13 cellular contexts compared by ENCODE assay signal in the genomic region with DNA sequence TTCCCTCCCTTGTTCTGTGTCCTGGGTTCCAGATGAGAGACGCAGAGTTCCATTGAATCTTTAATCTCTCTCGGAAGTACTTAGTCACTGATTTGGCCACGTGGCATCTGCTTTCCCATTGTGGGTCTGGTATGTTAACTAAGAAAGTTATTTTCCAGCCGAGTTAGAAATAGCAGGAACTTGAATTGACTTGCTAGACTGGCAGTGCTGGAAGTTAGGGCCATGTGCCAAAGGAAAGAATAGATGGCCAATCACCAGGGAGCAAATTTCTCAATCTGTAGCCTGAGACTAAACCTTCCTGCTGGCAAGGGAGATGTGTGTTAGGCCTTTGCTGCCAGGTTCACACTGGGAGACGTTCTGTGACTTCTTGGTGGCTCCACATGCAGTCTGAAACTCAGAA. TPM values are rescaled to one million over a fixed set of nuclear protein-coding genes. Genes with fewer than 3 reads are reported as not detected.
DNase-seq lines count a peak whose midpoint lies in the region; ATAC-seq and TF ChIP-seq lines count a peak whose summit lies in the region.
"Had no signal": no experiment of that assay in that cellular context is flagged by ENCODE, and none has a peak within 500 bp of the region (broad histone marks: within the 10 kb centered on the region; RNA-seq: fewer than 3 reads in every experiment).

No MANE protein-coding gene starts in this region.

- H3K27me3 ChIP-seq in Peyer's patch, result no peaks in the 10 kb centered on the region

- no peaks in the 10 kb centered on the region for H3K9me3 ChIP-seq in Peyer's patch

- H3K4me3 ChIP-seq in AG09309 (ENCODE audit: control insufficient read depth, low read depth, low read length), result no peak overlapping the region
- no peak overlapping the region for H3K4me3 ChIP-seq in astrocyte of the spinal cord (ENCODE audit: low read depth, low read length)
- no peak overlapping the region for H3K4me3 ChIP-seq in Peyer's patch
- H3K4me3 ChIP-seq: K562 had no signal

- TF ChIP-seq CTCF in AG09309 (IDR thresholded peaks at IDR 0.05; ENCODE audit: control insufficient read depth, insufficient read depth, low read depth, low read length, missing control alignments), result no peak
- no peak for TF ChIP-seq CTCF in astrocyte of the spinal cord (IDR thresholded peaks at IDR 0.05; ENCODE audit: low read depth, low read length)
- TF ChIP-seq CTCF in Peyer's patch (IDR thresholded peaks at IDR 0.05), result no peak

- TF ChIP-seq POLR2A in Peyer's patch (IDR thresholded peaks at IDR 0.05), result no peak

- ATAC-seq in HG02678 (IDR thresholded peaks at IDR 0.05; ENCODE audit: unreplicated experiment), result no peak
- no peak for ATAC-seq in stimulated activated naive CD8-positive, alpha-beta T cell treated with anti-CD3 and anti-CD28 coated beads, Interleukin-15, Interleukin-2, amounts not matched to agents 100 U/mL and 50 U/mL, for 24 hours
- ATAC-seq: K562 had no signal

- H3K27ac ChIP-seq in Peyer's patch, result peak overlapping the region in 2 of 4 donors; percentile 52 to 54

- peak; percentile 76 for DNase-seq in AG09309 (ENCODE audit: low read depth)
- DNase-seq in astrocyte of the spinal cord (ENCODE audit: low read depth, low spot score), result peak; percentile 74
- DNase-seq in globus pallidus (ENCODE audit: low spot score), result peak; percentile 12
- DNase-seq in pons (ENCODE audit: low spot score), result peak; percentile 37
- DNase-seq in Peyer's patch, result no peak
- DNase-seq in SKM-1 (lab: John Stamatoyannopoulos, UW; ENCODE audit: unreplicated experiment), result no peak
- DNase-seq in stimulated activated naive CD8-positive, alpha-beta T cell treated with anti-CD3 and anti-CD28 coated beads, Interleukin-15, Interleukin-2, amounts not matched to agents 100 U/mL and 50 U/mL, for 24 hours, result no peak
- DNase-seq: activated naive CD4-positive, alpha-beta T cell; CD4-positive, alpha-beta T cell; NCI-H526; T1000 had no signal

- peaks cover 0 to 27% (median 0%) of the 10 kb centered on the region in 4 donors for H3K4me1 ChIP-seq in Peyer's patch

- H3K36me3 ChIP-seq in Peyer's patch, result peaks cover 0 to 45% (median 0%) of the 10 kb centered on the region in 3 donors

- in situ Hi-C loops in astrocyte of the spinal cord (cut with HindIII; ENCODE audit: low sequenced_read_pairs), result no loop called here

RNA-seq across cellular contexts. Expression of a gene that starts 24.2 kb away (rescaled TPM):
- total RNA-seq in Peyer's patch, result 1 to 10 TPM in 1 of 4 donors, under 1 TPM in 2, not detected in 1; 0.85 to 1.6 (median 0.88) TPM

Comparison
In these comparisons a context has a peak if more than half of its experiments do, and no peak if none do; other contexts are left out.
1. DNase-seq: peak in AG09309 (single experiment), astrocyte of the spinal cord (single experiment), globus pallidus (single experiment) and pons (single experiment); none in Peyer's patch (0 of 3), SKM-1 (single experiment) and stimulated activated naive CD8-positive, alpha-beta T cell treated with anti-CD3 and anti-CD28 coated beads, Interleukin-15, Interleukin-2, amounts not matched to agents 100 U/mL and 50 U/mL, for 24 hours (single experiment).